In genomic region chr19:54560881-54561385, GRCh38 we compare ENCODE assay signal across 33 cellular contexts. TPM values are rescaled to one million over a fixed set of nuclear protein-coding genes. Genes with fewer than 3 reads are reported as not detected.
"Had no signal": no experiment of that assay in that cellular context is flagged by ENCODE, and none has a peak within 500 bp of the region (broad histone marks: within the 10 kb centered on the region; RNA-seq: fewer than 3 reads in every experiment).

No MANE protein-coding gene starts in this region.

- H3K27ac ChIP-seq: brain microvascular endothelial cell, coronary artery, neutrophil, ovary, psoas muscle, suprapubic skin, tibial artery had no signal

- H3K4me1 ChIP-seq: psoas muscle, suprapubic skin, tibial artery had no signal

- H3K9me3 ChIP-seq: neutrophil, ovary, suprapubic skin, tibial artery had no signal

- H3K36me3 ChIP-seq: brain microvascular endothelial cell, neutrophil, ovary, suprapubic skin, tibial artery had no signal

- DNase-seq: activated CD4-positive, alpha-beta memory T cell treated with anti-CD3 and anti-CD28 coated beads, Interleukin-2, amount 10 ng/mL, durations not matched to agents 7 days and 5 days; activated CD4-positive, alpha-beta T cell treated with anti-CD3 and anti-CD28 coated beads for 1 hour; activated CD4-positive, alpha-beta T cell treated with anti-CD3 and anti-CD28 coated beads, Interleukin-2, amount 10 ng/mL, durations not matched to agents 7 days and 5 days; activated CD8-positive, alpha-beta memory T cell treated with anti-CD3 and anti-CD28 coated beads, Interleukin-2, amount 50 U/mL, for 48 hours; activated gamma-delta T cell; activated naive CD4-positive, alpha-beta T cell treated with anti-CD3 and anti-CD28 coated beads, Interleukin-2, amount 10 ng/mL, durations not matched to agents 7 days and 5 days; activated naive CD8-positive, alpha-beta T cell treated with anti-CD3 and anti-CD28 coated beads, Interleukin-2, amount 10 ng/mL, durations not matched to agents 7 days and 5 days; activated T-cell treated with anti-CD3 and anti-CD28 coated beads, Interleukin-2, amount 50 U/mL, for 24 hours; brain microvascular endothelial cell; effector memory CD8-positive, alpha-beta T cell; foreskin fibroblast; hippocampal formation; kidney; left colon; naive B cell; nephron progenitor cell; ovary; psoas muscle; stimulated activated CD4-positive, alpha-beta T cell treated with anti-CD3 and anti-CD28 coated beads, Interleukin-1b, Interleukin-23, amount 100 ng/mL, for 48 hours; stimulated activated CD4-positive, alpha-beta T cell treated with anti-CD3 and anti-CD28 coated beads, Interleukin-4, amount 100 ng/mL, for 4 hours; stimulated activated naive B cell treated with anti-CD40 and anti-IgM and Interleukin-4, amounts not matched to agents 10 μg/mL and 1 μg/mL and 100 μg/mL, for 72 hours; T1000; tibial artery had no signal

- H3K27me3 ChIP-seq: brain microvascular endothelial cell, neutrophil, ovary, suprapubic skin, tibial artery had no signal

- H3K4me2 ChIP-seq: smooth muscle cell had no signal

- ATAC-seq: effector memory CD8-positive, alpha-beta T cell; left colon; psoas muscle; stimulated activated naive B cell treated with anti-CD40 and anti-IgM and Interleukin-4, amounts not matched to agents 10 μg/mL and 1 μg/mL and 100 μg/mL, for 72 hours had no signal

- H3K4me3 ChIP-seq: coronary artery, ovary, psoas muscle, smooth muscle cell, suprapubic skin, tibial artery had no signal

RNA-seq across cellular contexts. Expression of gene LILRA2, which starts 12.7 kb away (rescaled TPM):
- total RNA-seq: activated CD4-positive, alpha-beta memory T cell treated with anti-CD3 and anti-CD28 coated beads, Interleukin-2, amount 10 ng/mL, durations not matched to agents 7 days and 5 days; activated CD4-positive, alpha-beta T cell treated with anti-CD3 and anti-CD28 coated beads, Interleukin-2, amount 10 ng/mL, durations not matched to agents 7 days and 5 days; astrocyte; mesothelial cell of epicardium; smooth muscle cell had no signal
- polyA plus RNA-seq: smooth muscle cell had no signal

RNA-seq across cellular contexts. Expression of gene LILRA1, which starts 32.5 kb away (rescaled TPM):
- total RNA-seq: activated CD4-positive, alpha-beta memory T cell treated with anti-CD3 and anti-CD28 coated beads, Interleukin-2, amount 10 ng/mL, durations not matched to agents 7 days and 5 days; activated CD4-positive, alpha-beta T cell treated with anti-CD3 and anti-CD28 coated beads, Interleukin-2, amount 10 ng/mL, durations not matched to agents 7 days and 5 days; activated naive CD8-positive, alpha-beta T cell treated with anti-CD3 and anti-CD28 coated beads, Interleukin-2, amount 10 ng/mL, durations not matched to agents 7 days and 5 days; astrocyte; mesothelial cell of epicardium; smooth muscle cell; suprapubic skin had no signal
- polyA plus RNA-seq: smooth muscle cell had no signal

RNA-seq across cellular contexts. Expression of gene LAIR2, which starts 58.3 kb away (rescaled TPM):
- total RNA-seq: astrocyte, cardiac septum, cerebellum, kidney, left colon, lower leg skin, mesothelial cell of epicardium, ovary, psoas muscle, smooth muscle cell, suprapubic skin, ureter had no signal
- polyA plus RNA-seq: ovary, psoas muscle, smooth muscle cell had no signal
